In the genomic region with DNA sequence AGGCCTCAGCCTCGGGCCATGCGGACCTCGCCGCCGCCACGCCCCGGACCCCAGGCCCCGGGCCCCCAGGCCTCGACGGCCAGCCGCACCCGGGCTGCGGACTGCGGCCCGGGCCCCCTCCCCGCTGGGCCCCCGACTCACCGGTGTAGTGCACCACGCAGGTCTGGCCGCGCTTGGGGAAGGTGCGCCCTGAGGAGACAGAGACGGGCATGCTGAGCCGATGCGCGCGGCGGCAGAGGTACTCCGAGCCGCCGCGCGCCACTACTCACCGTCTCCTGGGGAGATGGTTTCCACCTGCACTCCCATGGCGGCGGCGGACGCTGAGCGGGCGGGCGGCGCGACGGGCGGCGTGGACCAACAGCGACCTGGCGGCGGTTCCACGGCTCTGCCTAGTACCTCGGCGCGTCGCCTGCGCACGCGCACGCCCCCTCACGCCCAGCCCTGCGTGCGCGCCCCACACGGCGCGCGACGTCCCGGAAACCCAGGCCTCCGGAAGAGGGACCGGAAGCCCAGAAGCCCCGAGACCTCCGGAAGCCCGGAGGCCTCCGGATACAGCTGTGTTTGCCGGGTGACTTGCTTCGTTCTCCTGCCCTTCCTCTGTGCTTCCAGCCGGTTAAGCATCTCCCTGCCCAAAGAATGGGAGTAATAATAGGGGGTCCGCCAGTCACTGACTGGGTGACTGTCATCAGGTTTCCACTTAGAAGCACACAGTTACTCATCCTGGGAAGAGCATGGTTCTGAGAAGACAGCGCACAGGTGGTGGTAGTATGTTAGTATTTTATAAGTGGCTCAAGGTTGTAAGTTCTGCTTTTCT, we compare ENCODE assay signal across 1 cellular context.
TF ChIP-seq lines count a peak whose summit lies in the region.

Gene FKBP1A (minus strand): TSS at position 362 of the 814 bp plus-strand sequence. CDS start 56 bp downstream, at position 306.

TF ChIP-seq in A549, 52 proteins besides CTCF, POLR2A, EP300 and RAD21 (continued from another document):
- TF ChIP-seq, protein P1, sequence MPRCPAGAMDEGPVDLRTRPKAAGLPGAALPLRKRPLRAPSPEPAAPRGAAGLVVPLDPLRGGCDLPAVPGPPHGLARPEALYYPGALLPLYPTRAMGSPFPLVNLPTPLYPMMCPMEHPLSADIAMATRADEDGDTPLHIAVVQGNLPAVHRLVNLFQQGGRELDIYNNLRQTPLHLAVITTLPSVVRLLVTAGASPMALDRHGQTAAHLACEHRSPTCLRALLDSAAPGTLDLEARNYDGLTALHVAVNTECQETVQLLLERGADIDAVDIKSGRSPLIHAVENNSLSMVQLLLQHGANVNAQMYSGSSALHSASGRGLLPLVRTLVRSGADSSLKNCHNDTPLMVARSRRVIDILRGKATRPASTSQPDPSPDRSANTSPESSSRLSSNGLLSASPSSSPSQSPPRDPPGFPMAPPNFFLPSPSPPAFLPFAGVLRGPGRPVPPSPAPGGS (IDR thresholded peaks at IDR 0.05) = peak; percentile 86; the same call in 2 of the 3 replicates
- TF ChIP-seq RNF2 (IDR thresholded peaks at IDR 0.05; ENCODE audit: borderline replicate concordance, low read depth) (no peak), EHMT2 (IDR thresholded peaks at IDR 0.05; ENCODE audit: low read depth) (no peak), HMGXB4 (CRISPR knock-in tag; IDR thresholded peaks at IDR 0.05; ENCODE audit: borderline replicate concordance) (no peak), NPAS2 (CRISPR knock-in tag; IDR thresholded peaks at IDR 0.05; ENCODE audit: borderline replicate concordance) (no peak), MAX (IDR thresholded peaks at IDR 0.05) (peak; percentile 84), NR3C1 (IDR thresholded peaks at IDR 0.05) (no peak), MYC (IDR thresholded peaks at IDR 0.05; ENCODE audit: borderline replicate concordance, low read length) (peak; percentile 52; the same call in 1 of the 2 replicates), CBX2 (IDR thresholded peaks at IDR 0.05; ENCODE audit: borderline replicate concordance, low read depth) (no peak), PHF8 (IDR thresholded peaks at IDR 0.05; ENCODE audit: borderline replicate concordance, low read depth) (peak; percentile 84), KDM5A (IDR thresholded peaks at IDR 0.05) (0 out of 2 replicates have a peak, but pooled peaks have one; percentile 15), FOXS1 (CRISPR knock-in tag; IDR thresholded peaks at IDR 0.05) (no peak), NFE2L2 (conservative IDR thresholded peaks at IDR 0.05; ENCODE audit: low read length) (no peak), EHF (CRISPR knock-in tag; IDR thresholded peaks at IDR 0.05) (no peak), HOXB13 (CRISPR knock-in tag; IDR thresholded peaks at IDR 0.05; ENCODE audit: low read depth) (no peak)
